ENCODE assay signal across 10 cellular contexts in the genomic region with DNA sequence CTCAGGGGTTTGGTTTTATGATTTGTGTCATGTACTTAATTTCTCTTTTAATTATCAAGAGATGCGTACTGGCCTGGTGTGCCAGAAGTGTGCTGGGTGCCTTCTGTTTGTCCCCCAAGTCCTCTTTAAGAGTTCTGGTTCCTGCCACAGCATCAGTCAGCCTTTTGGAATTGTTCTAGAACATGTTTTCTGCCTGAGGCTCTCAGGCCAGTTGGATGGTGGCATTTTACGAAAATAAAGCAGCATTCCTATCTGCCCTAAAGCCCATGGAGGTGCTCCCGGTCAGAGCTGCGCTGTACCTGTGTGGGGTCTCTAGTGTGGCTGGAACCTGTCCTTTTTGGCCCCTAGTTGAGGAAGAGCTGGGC. TPM values are rescaled to one million over a fixed set of nuclear protein-coding genes. Genes with fewer than 3 reads are reported as not detected.
DNase-seq lines count a peak whose midpoint lies in the region; ATAC-seq and TF ChIP-seq lines count a peak whose summit lies in the region.
"Had no signal": no experiment of that assay in that cellular context is flagged by ENCODE, and none has a peak within 500 bp of the region (broad histone marks: within the 10 kb centered on the region; RNA-seq: fewer than 3 reads in every experiment).

No MANE protein-coding gene starts in this region.

- H3K36me3 ChIP-seq in ascending aorta = peaks cover 11 to 15% of the 10 kb centered on the region in 2 donors
- peaks cover 4 to 12% of the 10 kb centered on the region in 2 donors for H3K36me3 ChIP-seq in lung (ENCODE audit: control insufficient read depth in 2 of 2, insufficient read depth in 2 of 2, low read length in 2 of 2)
- H3K36me3 ChIP-seq in thoracic aorta = peaks cover 5% of the 10 kb centered on the region

- no peak for TF ChIP-seq CTCF in ascending aorta (IDR thresholded peaks at IDR 0.05)
- TF ChIP-seq CTCF in lung (IDR thresholded peaks at IDR 0.05; ENCODE audit: control extremely low read depth, extremely low read depth) = no peak
- TF ChIP-seq CTCF in thoracic aorta (IDR thresholded peaks at IDR 0.05) = no peak

- intact Hi-C loops in activated CD4-positive, alpha-beta T cell treated with anti-CD3 and anti-CD28 coated beads, Interleukin-2, amount 10 ng/mL, durations not matched to agents 24 days and 14 days (cut with micrococcal nuclease) = loop anchor here (2.0 kb wide), 1 partner anchor 14 kb away; no protein-coding TSS in a partner anchor
- intact Hi-C loops in ascending aorta (cut with DNase I) = no loop called here

- 87 to 94% methylated on average over 4 of the region's 4 CpGs for WGBS in lung, 2 donors

- H3K4me3 ChIP-seq in ascending aorta (peak overlapping the region; percentile 35 to 37), lung (no peak overlapping the region), thoracic aorta (peak overlapping the region; percentile 65)

- H3K27ac ChIP-seq in ascending aorta (peak overlapping the region; percentile 63 to 75), lung (ENCODE audit: low read depth in 1 of 2, low read length in 1 of 2) (peak overlapping the region; percentile 24 to 94), thoracic aorta (peak overlapping the region; percentile 76 to 82)
- H3K27ac ChIP-seq: VCaP had no signal

- H3K27ac Mint-ChIP-seq in activated CD4-positive, alpha-beta T cell treated with anti-CD3 and anti-CD28 coated beads, Interleukin-2, amount 10 ng/mL, durations not matched to agents 24 days and 14 days = peak overlapping the region; percentile 98

- H3K36me3 Mint-ChIP-seq in activated CD4-positive, alpha-beta T cell treated with anti-CD3 and anti-CD28 coated beads, Interleukin-2, amount 10 ng/mL, durations not matched to agents 24 days and 14 days (ENCODE audit: low read depth) = peaks cover 24% of the 10 kb centered on the region

- H3K9me3 ChIP-seq in ascending aorta = no peaks in the 10 kb centered on the region
- H3K9me3 ChIP-seq in lung (ENCODE audit: control insufficient read depth in 2 of 2, insufficient read depth in 1 of 2, low read length in 1 of 2) = peaks cover 0 to 3% of the 10 kb centered on the region in 2 donors
- no peaks in the 10 kb centered on the region for H3K9me3 ChIP-seq in thoracic aorta

- H3K4me3 Mint-ChIP-seq in activated CD4-positive, alpha-beta T cell treated with anti-CD3 and anti-CD28 coated beads, Interleukin-2, amount 10 ng/mL, durations not matched to agents 24 days and 14 days = peak overlapping the region; percentile 89

- no peak for ATAC-seq in lung (ENCODE audit: insufficient read depth, low FRiP score)
- no peak for ATAC-seq in thoracic aorta (ENCODE audit: insufficient number of reproducible peaks, low FRiP score, low read depth)

- DNase-seq in activated CD4-positive, alpha-beta T cell treated with anti-CD3 and anti-CD28 coated beads, Interleukin-2, amount 10 ng/mL, durations not matched to agents 24 days and 14 days = no peak
- DNase-seq in activated CD4-positive, alpha-beta T cell treated with anti-CD3 and anti-CD28 coated beads, Interleukin-2, amount 50 U/mL, for 48 hours = no peak
- DNase-seq in ascending aorta (ENCODE audit: low spot score in 2 of 2) (no peak), lung (ENCODE audit: low spot score) (no peak), thoracic aorta (ENCODE audit: low spot score) (no peak), A172 (ENCODE audit: low spot score) (no peak), NCI-H510A (lab: John Stamatoyannopoulos, UW) (no peak)
- DNase-seq in effector CD8-positive, alpha-beta T cell (lab: John Stamatoyannopoulos, UW) = no peak
- DNase-seq: NCI-H2171 had no signal

- peaks cover 9% of the 10 kb centered on the region for H3K9me3 Mint-ChIP-seq in activated CD4-positive, alpha-beta T cell treated with anti-CD3 and anti-CD28 coated beads, Interleukin-2, amount 10 ng/mL, durations not matched to agents 24 days and 14 days

- peaks cover 27 to 65% of the 10 kb centered on the region in 2 donors for H3K4me1 ChIP-seq in ascending aorta
- peaks cover 48 to 68% of the 10 kb centered on the region in 2 donors for H3K4me1 ChIP-seq in lung (ENCODE audit: control insufficient read depth in 2 of 2, insufficient read depth in 2 of 2, low read length in 2 of 2)
- H3K4me1 ChIP-seq in thoracic aorta (ENCODE audit: control insufficient read depth in 1 of 2, low read depth in 2 of 2) = peaks cover 61 to 72% of the 10 kb centered on the region in 2 donors

- peaks cover 60% of the 10 kb centered on the region for H3K4me1 Mint-ChIP-seq in activated CD4-positive, alpha-beta T cell treated with anti-CD3 and anti-CD28 coated beads, Interleukin-2, amount 10 ng/mL, durations not matched to agents 24 days and 14 days

- H3K27me3 Mint-ChIP-seq in activated CD4-positive, alpha-beta T cell treated with anti-CD3 and anti-CD28 coated beads, Interleukin-2, amount 10 ng/mL, durations not matched to agents 24 days and 14 days = no peaks in the 10 kb centered on the region

- H3K27me3 ChIP-seq in ascending aorta (no peaks in the 10 kb centered on the region), lung (ENCODE audit: control insufficient read depth, insufficient read depth) (no peaks in the 10 kb centered on the region), thoracic aorta (replicated peaks; ENCODE audit: insufficient read depth) (no peaks in the 10 kb centered on the region)

RNA-seq across cellular contexts. Expression of gene TSSK6, which starts 54.1 kb away (rescaled TPM):
- total RNA-seq in activated CD4-positive, alpha-beta T cell treated with anti-CD3 and anti-CD28 coated beads, Interleukin-2, amount 10 ng/mL, durations not matched to agents 24 days and 14 days = 3.3 and 4.4 TPM in 2 replicates
- not detected for total RNA-seq in ascending aorta
- total RNA-seq in lung = 1 to 10 TPM; 2.3 to 3.1 TPM
- polyA plus RNA-seq in lung = 1 to 10 TPM in 1 of 2 donors, under 1 TPM in 1; 0.89 to 1.7 TPM
- 1 to 10 TPM; 1.5 to 3.6 TPM for total RNA-seq in thoracic aorta
- 0.26 and 0.88 TPM in 2 replicates for total RNA-seq in A172 (2014; rRNA removed; shearing (Covaris generic))

RNA-seq across cellular contexts. Expression of gene NDUFA13, which starts 54.7 kb away (rescaled TPM):
- total RNA-seq in activated CD4-positive, alpha-beta T cell treated with anti-CD3 and anti-CD28 coated beads, Interleukin-2, amount 10 ng/mL, durations not matched to agents 24 days and 14 days = 370 and 391 TPM in 2 replicates
- 12.7 TPM for total RNA-seq in ascending aorta
- 100 to 1,000 TPM in 1 of 2 donors, 10 to 100 TPM in 1; 63.7 to 320 TPM for total RNA-seq in lung
- polyA plus RNA-seq in lung = 100 to 1,000 TPM; 301 to 360 TPM
- 10 to 100 TPM; 15.5 to 60.8 TPM for total RNA-seq in thoracic aorta
- 43.2 and 101 TPM in 2 replicates for total RNA-seq in A172 (2014; rRNA removed; shearing (Covaris generic))

RNA-seq across cellular contexts. Expression of gene GATAD2A, which starts 55.8 kb away (rescaled TPM):
- 134 and 135 TPM in 2 replicates for total RNA-seq in activated CD4-positive, alpha-beta T cell treated with anti-CD3 and anti-CD28 coated beads, Interleukin-2, amount 10 ng/mL, durations not matched to agents 24 days and 14 days
- total RNA-seq in ascending aorta (63.3 TPM), lung (10 to 100 TPM; 38.6 to 93.7 TPM), thoracic aorta (10 to 100 TPM; 55.9 to 79.1 TPM)
- 10 to 100 TPM; 30.6 to 36.2 TPM for polyA plus RNA-seq in lung
- 62.1 and 84.0 TPM in 2 replicates for total RNA-seq in A172 (2014; rRNA removed; shearing (Covaris generic))
